8 cellular contexts compared by ENCODE assay signal in the genomic region with DNA sequence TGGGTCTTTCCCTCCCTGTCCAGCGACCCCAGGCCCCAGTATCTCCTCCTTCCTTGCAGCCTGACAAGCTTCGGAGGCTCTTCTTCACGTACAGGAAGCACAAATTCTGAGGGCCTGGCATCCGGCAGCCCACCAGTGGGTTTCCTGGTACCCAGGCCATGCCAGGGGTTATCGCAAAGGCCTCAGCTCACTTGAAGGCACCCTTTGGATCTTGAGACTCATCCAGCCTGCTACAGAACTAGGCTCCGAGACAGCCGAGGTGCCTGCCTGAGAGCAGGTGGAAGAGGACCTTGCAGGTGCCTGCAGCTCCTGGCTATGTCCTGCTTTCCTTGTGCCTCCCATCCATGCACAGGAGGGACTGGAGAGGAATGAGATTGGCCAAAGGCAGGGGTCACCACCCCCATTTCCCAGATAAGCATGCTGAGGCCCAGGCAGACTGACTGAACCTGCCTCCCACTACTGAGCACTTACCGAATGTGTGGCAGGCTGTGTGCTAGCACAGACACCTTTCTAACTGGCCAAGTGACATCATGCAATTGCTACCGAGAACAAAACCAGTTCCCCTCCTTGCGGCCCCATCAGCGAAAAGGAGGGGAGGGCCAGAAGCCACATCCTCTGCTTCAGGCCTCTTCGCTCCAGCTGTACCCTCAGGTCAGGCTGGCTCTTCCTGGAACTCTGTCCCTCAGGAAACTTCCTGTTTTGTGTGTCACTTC. TPM values are rescaled to one million over a fixed set of nuclear protein-coding genes. Genes with fewer than 3 reads are reported as not detected.
A peak's percentile ranks its signal among the peaks of the same experiment; 100 is the strongest.
DNase-seq lines count a peak whose midpoint lies in the region; ATAC-seq, FAIRE-seq and TF ChIP-seq lines count a peak whose summit lies in the region.

No MANE protein-coding gene starts in this region.

- ATAC-seq in HG02678 (IDR thresholded peaks at IDR 0.05; ENCODE audit: unreplicated experiment) (peak; percentile 81), HG02840 (IDR thresholded peaks at IDR 0.05; ENCODE audit: low FRiP score, unreplicated experiment) (no peak)

- H3K4me3 ChIP-seq in SJCRH30 (no peak overlapping the region), vagina (no peak overlapping the region)

- intact Hi-C loops in vagina (cut with DNase I), result no loop called here

- H3K27me3 ChIP-seq in SJCRH30, result no peaks in the 10 kb centered on the region
- no peaks in the 10 kb centered on the region for H3K27me3 ChIP-seq in vagina

- peaks cover 45% of the 10 kb centered on the region for H3K4me1 Mint-ChIP-seq in activated naive CD8-positive, alpha-beta T cell treated with anti-CD3 and anti-CD28 coated beads for 36 hours

- no peak for TF ChIP-seq CTCF in vagina (IDR thresholded peaks at IDR 0.05)

- FAIRE-seq in GM12892 (lab: Jason Lieb, UNC), result peak; percentile 88

- H3K36me3 ChIP-seq in SJCRH30, result no peaks in the 10 kb centered on the region
- no peaks in the 10 kb centered on the region for H3K36me3 ChIP-seq in vagina

- peak; percentile 69 for DNase-seq in GM12892 (ENCODE audit: insufficient read length)
- DNase-seq in SJCRH30, result peak in 1 of 2 experiments; percentile 70
- peak; percentile 67 for DNase-seq in activated naive CD8-positive, alpha-beta T cell treated with anti-CD3 and anti-CD28 coated beads for 36 hours
- peak; percentile 23 for DNase-seq in stimulated activated CD8-positive, alpha-beta memory T cell treated with anti-CD3 and anti-CD28 coated beads, Interleukin-12 subunit alpha, Interleukin-12 subunit beta, amount 100 ng/mL, for 24 hours (ENCODE audit: extremely low read depth)
- no peak for DNase-seq in SW480 (ENCODE audit: low spot score)
- DNase-seq in vagina (ENCODE audit: extremely low spot score in 2 of 2), result no peak

- no peaks in the 10 kb centered on the region for H3K27me3 Mint-ChIP-seq in activated naive CD8-positive, alpha-beta T cell treated with anti-CD3 and anti-CD28 coated beads for 36 hours

- H3K27ac ChIP-seq in SJCRH30, result peak overlapping the region; percentile 9; the same call in 1 of the 2 replicates
- H3K27ac ChIP-seq in vagina, result no peak overlapping the region

- H3K36me3 Mint-ChIP-seq in activated naive CD8-positive, alpha-beta T cell treated with anti-CD3 and anti-CD28 coated beads for 36 hours, result no peaks in the 10 kb centered on the region

- H3K4me3 Mint-ChIP-seq in activated naive CD8-positive, alpha-beta T cell treated with anti-CD3 and anti-CD28 coated beads for 36 hours, result peak overlapping the region; percentile 43

- H3K9me3 ChIP-seq in SJCRH30 (replicated peaks) (no peaks in the 10 kb centered on the region), vagina (no peaks in the 10 kb centered on the region)

- H3K9me3 Mint-ChIP-seq in activated naive CD8-positive, alpha-beta T cell treated with anti-CD3 and anti-CD28 coated beads for 36 hours, result no peaks in the 10 kb centered on the region

- peak overlapping the region; percentile 84 for H3K27ac Mint-ChIP-seq in activated naive CD8-positive, alpha-beta T cell treated with anti-CD3 and anti-CD28 coated beads for 36 hours

- H3K4me1 ChIP-seq in SJCRH30 (peaks cover 33% of the 10 kb centered on the region), vagina (no peaks in the 10 kb centered on the region)

- TF ChIP-seq POLR2A in GM12892 (IDR thresholded peaks at IDR 0.05; ENCODE audit: low read depth, low read length), result peak; percentile 59
- no peak for TF ChIP-seq POLR2A in vagina (IDR thresholded peaks at IDR 0.05)

RNA-seq across cellular contexts. Expression of a gene that starts 11.2 kb away (rescaled TPM):
- not detected for polyA plus RNA-seq in GM12892 (2012; ENCODE audit: missing spikeins)
- 0.08 and 0.36 TPM in 2 replicates for total RNA-seq in SJCRH30 (2014; rRNA removed; shearing (Covaris generic))
- not detected for total RNA-seq in activated naive CD8-positive, alpha-beta T cell treated with anti-CD3 and anti-CD28 coated beads for 36 hours
- not detected for total RNA-seq in vagina

RNA-seq across cellular contexts. Expression of a gene that starts 26.1 kb away (rescaled TPM):
- polyA plus RNA-seq in GM12892 (2012; ENCODE audit: missing spikeins), result 17.2 TPM
- 50.7 and 58.2 TPM in 2 replicates for total RNA-seq in SJCRH30 (2014; rRNA removed; shearing (Covaris generic))
- 10 to 100 TPM; 39.4 to 44.1 TPM for total RNA-seq in activated naive CD8-positive, alpha-beta T cell treated with anti-CD3 and anti-CD28 coated beads for 36 hours
- 63.6 TPM for total RNA-seq in vagina

RNA-seq across cellular contexts. Expression of a gene that starts 27.7 kb away (rescaled TPM):
- 2.7 TPM for polyA plus RNA-seq in GM12892 (2012; ENCODE audit: missing spikeins)
- total RNA-seq in SJCRH30 (2014; rRNA removed; shearing (Covaris generic)), result 0.59 and 2.8 TPM in 2 replicates
- 1 to 10 TPM; 1.8 to 1.9 TPM for total RNA-seq in activated naive CD8-positive, alpha-beta T cell treated with anti-CD3 and anti-CD28 coated beads for 36 hours
- 13.0 TPM for total RNA-seq in vagina

RNA-seq across cellular contexts. Expression of a gene that starts 45.6 kb away (rescaled TPM):
- polyA plus RNA-seq in GM12892 (2012; ENCODE audit: missing spikeins), result 80.2 TPM
- total RNA-seq in SJCRH30 (2014; rRNA removed; shearing (Covaris generic)), result 66.1 and 68.4 TPM in 2 replicates
- 100 to 1,000 TPM; 149 to 150 TPM for total RNA-seq in activated naive CD8-positive, alpha-beta T cell treated with anti-CD3 and anti-CD28 coated beads for 36 hours
- 60.2 TPM for total RNA-seq in vagina

Comparison
In these comparisons a context has a peak if more than half of its experiments do, and no peak if none do; other contexts are left out.
1. DNase-seq: peak in GM12892 (single experiment), activated naive CD8-positive, alpha-beta T cell treated with anti-CD3 and anti-CD28 coated beads for 36 hours (single experiment) and stimulated activated CD8-positive, alpha-beta memory T cell treated with anti-CD3 and anti-CD28 coated beads, Interleukin-12 subunit alpha, Interleukin-12 subunit beta, amount 100 ng/mL, for 24 hours (single experiment); none in SW480 (single experiment) and vagina (0 of 2).